Comparison of ENCODE assay signal across 8 cellular contexts in genomic region chr12:111686574-111687105, GRCh38. TPM values are rescaled to one million over a fixed set of nuclear protein-coding genes. Genes with fewer than 3 reads are reported as not detected.
DNase-seq lines count a peak whose midpoint lies in the region; ATAC-seq, FAIRE-seq and TF ChIP-seq lines count a peak whose summit lies in the region.

No MANE protein-coding gene starts in this region.

- H3K27ac Mint-ChIP-seq in astrocyte (ENCODE audit: unreplicated experiment), result peak overlapping the region; percentile 94

- peaks cover 33% of the 10 kb centered on the region for H3K4me1 Mint-ChIP-seq in activated T-cell treated with anti-CD3 and anti-CD28 coated beads, Interleukin-2, amount 50 U/mL, for 4 hours (ENCODE audit: low read depth)
- peaks cover 14% of the 10 kb centered on the region for H3K4me1 Mint-ChIP-seq in astrocyte (ENCODE audit: low read depth, unreplicated experiment)

- no peaks in the 10 kb centered on the region for H3K27me3 ChIP-seq in astrocyte (ENCODE audit: insufficient read depth, low read length)
- no peaks in the 10 kb centered on the region for H3K27me3 ChIP-seq in liver (ENCODE audit: control insufficient read depth in 4 of 4, insufficient read depth in 4 of 4, low read length in 3 of 4)
- H3K27me3 ChIP-seq in tibial nerve, result no peaks in the 10 kb centered on the region

- H3K9me3 Mint-ChIP-seq in activated T-cell treated with anti-CD3 and anti-CD28 coated beads, Interleukin-2, amount 50 U/mL, for 4 hours, result no peaks in the 10 kb centered on the region
- H3K9me3 Mint-ChIP-seq in astrocyte (ENCODE audit: unreplicated experiment), result no peaks in the 10 kb centered on the region

- TF ChIP-seq RAD21 in liver (IDR thresholded peaks at IDR 0.05), result no peak

- H3K4me2 ChIP-seq in astrocyte (ENCODE audit: low read length), result peak overlapping the region; percentile 98

- H3K9me3 ChIP-seq in astrocyte (ENCODE audit: insufficient read depth, low read depth, low read length) (no peaks in the 10 kb centered on the region), liver (ENCODE audit: control insufficient read depth in 4 of 4, low read length in 3 of 4) (no peaks in the 10 kb centered on the region), tibial nerve (no peaks in the 10 kb centered on the region)

- peak overlapping the region; percentile 97 for H3K4me3 Mint-ChIP-seq in activated T-cell treated with anti-CD3 and anti-CD28 coated beads, Interleukin-2, amount 50 U/mL, for 4 hours
- peak overlapping the region; percentile 99 for H3K4me3 Mint-ChIP-seq in astrocyte (ENCODE audit: unreplicated experiment)

- H3K27ac ChIP-seq in astrocyte (ENCODE audit: low read depth, low read length) (peak overlapping the region; percentile 76), liver (ENCODE audit: low read depth in 1 of 2, low read length in 2 of 2) (peak overlapping the region in 1 of 2 donors; percentile 74), tibial nerve (peak overlapping the region in 3 of 4 donors; percentile 87 to 92 (median 89))

- no peak for TF ChIP-seq CTCF in astrocyte (IDR thresholded peaks at IDR 0.05; ENCODE audit: insufficient read depth, low read depth, low read length)
- no peak for TF ChIP-seq CTCF in liver (IDR thresholded peaks at IDR 0.05; ENCODE audit: low read depth, low read length, missing input control)
- TF ChIP-seq CTCF in tibial nerve (IDR thresholded peaks at IDR 0.05), result no peak

- TF ChIP-seq EP300 in tibial nerve (IDR thresholded peaks at IDR 0.05), result no peak

- H3K9ac ChIP-seq in astrocyte (ENCODE audit: low read length) (peak overlapping the region; percentile 95), liver (ENCODE audit: low read depth in 1 of 2, low read length in 2 of 2) (peak overlapping the region; percentile 80 to 93)

- H4K20me1 ChIP-seq in astrocyte (ENCODE audit: insufficient read depth, low read length), result peaks cover 26% of the 10 kb centered on the region

- H3K27me3 Mint-ChIP-seq in activated T-cell treated with anti-CD3 and anti-CD28 coated beads, Interleukin-2, amount 50 U/mL, for 4 hours (ENCODE audit: low read depth), result no peaks in the 10 kb centered on the region
- no peaks in the 10 kb centered on the region for H3K27me3 Mint-ChIP-seq in astrocyte (ENCODE audit: low read depth, unreplicated experiment)

- peak overlapping the region; percentile 99 for H3K4me3 ChIP-seq in astrocyte (ENCODE audit: insufficient read depth, low read depth, low read length)
- H3K4me3 ChIP-seq in liver (ENCODE audit: low read depth in 1 of 3, low read length in 3 of 3), result peak overlapping the region; percentile 81 to 98 (median 92)
- peak overlapping the region; percentile 85 to 97 (median 94) for H3K4me3 ChIP-seq in tibial nerve

- peaks cover 53% of the 10 kb centered on the region for H3K79me2 ChIP-seq in astrocyte (ENCODE audit: insufficient read depth, low read length)

- peaks cover 18% of the 10 kb centered on the region for H3K36me3 Mint-ChIP-seq in activated T-cell treated with anti-CD3 and anti-CD28 coated beads, Interleukin-2, amount 50 U/mL, for 4 hours (ENCODE audit: insufficient read depth)
- H3K36me3 Mint-ChIP-seq in astrocyte (ENCODE audit: low read depth, unreplicated experiment), result peaks cover 7% of the 10 kb centered on the region

- peaks cover 4% of the 10 kb centered on the region for H3K36me3 ChIP-seq in astrocyte (ENCODE audit: insufficient read depth, low read length)
- H3K36me3 ChIP-seq in liver (ENCODE audit: control insufficient read depth in 4 of 4, insufficient read depth in 3 of 4, low read depth in 1 of 4, low read length in 3 of 4), result peaks cover 3 to 12% (median 8%) of the 10 kb centered on the region in 4 donors
- H3K36me3 ChIP-seq in tibial nerve, result peaks cover 0 to 18% (median 0%) of the 10 kb centered on the region in 3 donors

- WGBS in liver, result 13% methylated on average over 15 of the region's 15 CpGs
- 20 to 30% methylated on average over 15 of the region's 15 CpGs for WGBS in tibial nerve, 2 donors

- peaks cover 18% of the 10 kb centered on the region for H3K4me1 ChIP-seq in astrocyte (ENCODE audit: insufficient read depth, low read length)
- H3K4me1 ChIP-seq in liver (ENCODE audit: control insufficient read depth in 4 of 4, insufficient read depth in 4 of 4, low read length in 3 of 4), result peaks cover 2 to 27% (median 23%) of the 10 kb centered on the region in 4 donors
- H3K4me1 ChIP-seq in tibial nerve, result peaks cover 2 to 34% (median 25%) of the 10 kb centered on the region in 4 donors

- DNase-seq in activated T-cell treated with anti-CD3 and anti-CD28 coated beads, Interleukin-2, amount 50 U/mL, for 4 hours, result no peak
- no peak for DNase-seq in activated T-cell treated with anti-CD3 and anti-CD28 coated beads, Interleukin-2, amount 50 U/mL, for 1 hour
- DNase-seq in astrocyte (ENCODE audit: low read depth) (no peak), tibial nerve (ENCODE audit: low spot score in 2 of 2) (no peak), HPDE6-E6E7 (ENCODE audit: extremely low spot score) (no peak), cortex of kidney (lab: John Stamatoyannopoulos, UW) (no peak)

- ATAC-seq in activated T-cell treated with anti-CD3 and anti-CD28 coated beads, Interleukin-2, amount 50 U/mL, for 4 hours, result no peak
- no peak for ATAC-seq in HG03565 (IDR thresholded peaks at IDR 0.05; ENCODE audit: unreplicated experiment)

- no peak for TF ChIP-seq POLR2A in tibial nerve (IDR thresholded peaks at IDR 0.05)

- no peak for FAIRE-seq in astrocyte (lab: Jason Lieb, UNC)

- H2AFZ ChIP-seq in astrocyte (ENCODE audit: low read depth, low read length), result peak overlapping the region; percentile 95

TF ChIP-seq in liver, 16 proteins besides CTCF, POLR2A, EP300 and RAD21:
- no peak for TF ChIP-seq JUND (IDR thresholded peaks at IDR 0.05)

RNA-seq across cellular contexts. Expression of gene ACAD10, which starts 0.8 kb away (rescaled TPM):
- 10 to 100 TPM; 14.8 to 17.2 (median 16.1) TPM for total RNA-seq in activated T-cell treated with anti-CD3 and anti-CD28 coated beads, Interleukin-2, amount 50 U/mL, for 4 hours
- 16.9 and 18.7 TPM in 2 replicates for total RNA-seq in astrocyte
- 10 to 100 TPM; 23.1 to 34.8 TPM for total RNA-seq in liver
- polyA plus RNA-seq in liver, result 10 to 100 TPM; 10.7 to 19.3 TPM
- total RNA-seq in tibial nerve, result 10 to 100 TPM; 20.3 to 41.4 (median 21.4) TPM

RNA-seq across cellular contexts. Expression of gene BRAP, which starts 0.9 kb away (rescaled TPM):
- 10 to 100 TPM; 21.0 to 24.1 (median 23.1) TPM for total RNA-seq in activated T-cell treated with anti-CD3 and anti-CD28 coated beads, Interleukin-2, amount 50 U/mL, for 4 hours
- total RNA-seq in astrocyte, result 24.8 and 26.3 TPM in 2 replicates
- total RNA-seq in liver, result 10 to 100 TPM in 1 of 2 donors, 1 to 10 TPM in 1; 8.3 to 10.1 TPM
- 1 to 10 TPM; 4.8 to 5.1 TPM for polyA plus RNA-seq in liver
- total RNA-seq in tibial nerve, result 10 to 100 TPM; 12.9 to 18.0 (median 17.2) TPM
